In genomic region chr20:62145688-62146018, GRCh38 we compare ENCODE assay signal across 1 cellular context.
TF ChIP-seq lines count a peak whose summit lies in the region.

No MANE protein-coding gene starts in this region.

TF ChIP-seq in liver, 16 proteins besides CTCF, POLR2A, EP300 and RAD21 (continued from another document):
- no peak for TF ChIP-seq MAX (IDR thresholded peaks at IDR 0.05)
- TF ChIP-seq ZBTB33 (IDR thresholded peaks at IDR 0.05) = no peak
- TF ChIP-seq YY1 (IDR thresholded peaks at IDR 0.05) = no peak
- TF ChIP-seq HNF4A (conservative IDR thresholded peaks at IDR 0.05) = no peak
- no peak for TF ChIP-seq HNF4G (IDR thresholded peaks at IDR 0.05)
